ENCODE assay signal across 8 cellular contexts in the genomic region with DNA sequence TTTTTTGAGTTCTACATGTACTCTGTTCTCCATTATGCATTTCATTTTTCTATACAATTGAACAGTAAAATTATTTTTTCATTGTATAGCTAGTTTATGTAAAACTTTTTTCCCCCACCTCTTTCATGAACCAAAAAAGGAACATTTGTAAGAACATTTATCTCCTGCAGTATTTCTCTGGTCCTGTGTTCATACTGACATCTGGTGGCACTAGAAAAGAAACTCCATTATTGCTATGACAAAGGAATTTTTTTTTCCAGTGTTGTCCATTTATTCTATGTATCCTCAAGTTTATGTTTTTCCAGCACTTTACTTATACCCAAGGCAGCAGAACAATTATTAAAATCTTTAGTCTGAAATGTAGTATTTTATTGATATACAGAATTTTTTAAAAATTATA. TPM values are rescaled to one million over a fixed set of nuclear protein-coding genes. Genes with fewer than 3 reads are reported as not detected.
DNase-seq lines count a peak whose midpoint lies in the region; ATAC-seq, FAIRE-seq and TF ChIP-seq lines count a peak whose summit lies in the region.

No MANE protein-coding gene starts in this region.

- no peaks in the 10 kb centered on the region for H3K27me3 Mint-ChIP-seq in activated CD4-positive, alpha-beta T cell treated with anti-CD3 and anti-CD28 coated beads, Interleukin-2, amount 10 ng/mL, durations not matched to agents 7 days and 5 days

- no peak for DNase-seq in GM20000 (ENCODE audit: low spot score)
- peak; percentile 61 for DNase-seq in RKO (ENCODE audit: low spot score)
- DNase-seq in fibroblast of the aortic adventitia (ENCODE audit: low read depth): peak; percentile 58
- no peak for DNase-seq in activated CD4-positive, alpha-beta T cell treated with anti-CD3 and anti-CD28 coated beads, Interleukin-2, amount 10 ng/mL, durations not matched to agents 7 days and 5 days
- DNase-seq in GDM1 (lab: John Stamatoyannopoulos, UW): no peak

- ATAC-seq in HG02981 (IDR thresholded peaks at IDR 0.05; ENCODE audit: unreplicated experiment): no peak
- ATAC-seq in HG02798 (IDR thresholded peaks at IDR 0.05; ENCODE audit: poor library complexity, unreplicated experiment): no peak

- no peak overlapping the region for H3K4me3 Mint-ChIP-seq in activated CD4-positive, alpha-beta T cell treated with anti-CD3 and anti-CD28 coated beads, Interleukin-2, amount 10 ng/mL, durations not matched to agents 7 days and 5 days

- H3K27ac Mint-ChIP-seq in activated CD4-positive, alpha-beta T cell treated with anti-CD3 and anti-CD28 coated beads, Interleukin-2, amount 10 ng/mL, durations not matched to agents 7 days and 5 days: no peak overlapping the region

- H3K4me1 Mint-ChIP-seq in activated CD4-positive, alpha-beta T cell treated with anti-CD3 and anti-CD28 coated beads, Interleukin-2, amount 10 ng/mL, durations not matched to agents 7 days and 5 days: peaks cover 10% of the 10 kb centered on the region

- CTCF ChIA-PET in activated CD4-positive, alpha-beta T cell treated with anti-CD3 and anti-CD28 coated beads, Interleukin-2, amount 10 ng/mL, durations not matched to agents 7 days and 5 days (lab: Charles Lee): no interaction called here

- TF ChIP-seq CTCF in GM20000 (IDR thresholded peaks at IDR 0.05; ENCODE audit: extremely low read depth, missing control alignments) (peak; percentile 8), fibroblast of the aortic adventitia (IDR thresholded peaks at IDR 0.05; ENCODE audit: insufficient read depth, low read length) (peak; percentile 48)

- H3K9me3 Mint-ChIP-seq in activated CD4-positive, alpha-beta T cell treated with anti-CD3 and anti-CD28 coated beads, Interleukin-2, amount 10 ng/mL, durations not matched to agents 7 days and 5 days: no peaks in the 10 kb centered on the region

- FAIRE-seq in A204.1 (lab: Jason Lieb, UNC): peak; percentile 80

- H3K4me3 ChIP-seq in fibroblast of the aortic adventitia (ENCODE audit: low read depth, low read length): no peak overlapping the region

- POLR2A ChIA-PET in activated CD4-positive, alpha-beta T cell treated with anti-CD3 and anti-CD28 coated beads, Interleukin-2, amount 10 ng/mL, durations not matched to agents 7 days and 5 days (lab: Charles Lee): no interaction called here

- peaks cover 17% of the 10 kb centered on the region for H3K36me3 Mint-ChIP-seq in activated CD4-positive, alpha-beta T cell treated with anti-CD3 and anti-CD28 coated beads, Interleukin-2, amount 10 ng/mL, durations not matched to agents 7 days and 5 days (ENCODE audit: low read depth)

RNA-seq across cellular contexts. Expression of gene CHAC2, which starts 27.4 kb away (rescaled TPM):
- total RNA-seq in fibroblast of the aortic adventitia (ENCODE audit: low replicate concordance): 0.57 and 9.7 TPM in 2 replicates
- 10 to 100 TPM; 12.3 to 12.6 TPM for total RNA-seq in activated CD4-positive, alpha-beta T cell treated with anti-CD3 and anti-CD28 coated beads, Interleukin-2, amount 10 ng/mL, durations not matched to agents 7 days and 5 days

RNA-seq across cellular contexts. Expression of gene ASB3, which starts 46.6 kb away (rescaled TPM):
- total RNA-seq in fibroblast of the aortic adventitia (ENCODE audit: low replicate concordance): 15.5 and 27.9 TPM in 2 replicates
- total RNA-seq in activated CD4-positive, alpha-beta T cell treated with anti-CD3 and anti-CD28 coated beads, Interleukin-2, amount 10 ng/mL, durations not matched to agents 7 days and 5 days: 10 to 100 TPM; 20.2 to 23.3 TPM

RNA-seq across cellular contexts. Expression of gene ERLEC1, which starts 46.7 kb away (rescaled TPM):
- total RNA-seq in fibroblast of the aortic adventitia (ENCODE audit: low replicate concordance): 64.5 and 72.1 TPM in 2 replicates
- total RNA-seq in activated CD4-positive, alpha-beta T cell treated with anti-CD3 and anti-CD28 coated beads, Interleukin-2, amount 10 ng/mL, durations not matched to agents 7 days and 5 days: 10 to 100 TPM; 22.7 to 23.2 TPM

Comparison
In these comparisons a context has a peak if more than half of its experiments do, and no peak if none do; other contexts are left out.
1. DNase-seq: peak in RKO (single experiment) and fibroblast of the aortic adventitia (single experiment); none in GM20000 (single experiment), activated CD4-positive, alpha-beta T cell treated with anti-CD3 and anti-CD28 coated beads, Interleukin-2, amount 10 ng/mL, durations not matched to agents 7 days and 5 days (single experiment) and GDM1 (single experiment).